30 cellular contexts compared by ENCODE assay signal in the genomic region with DNA sequence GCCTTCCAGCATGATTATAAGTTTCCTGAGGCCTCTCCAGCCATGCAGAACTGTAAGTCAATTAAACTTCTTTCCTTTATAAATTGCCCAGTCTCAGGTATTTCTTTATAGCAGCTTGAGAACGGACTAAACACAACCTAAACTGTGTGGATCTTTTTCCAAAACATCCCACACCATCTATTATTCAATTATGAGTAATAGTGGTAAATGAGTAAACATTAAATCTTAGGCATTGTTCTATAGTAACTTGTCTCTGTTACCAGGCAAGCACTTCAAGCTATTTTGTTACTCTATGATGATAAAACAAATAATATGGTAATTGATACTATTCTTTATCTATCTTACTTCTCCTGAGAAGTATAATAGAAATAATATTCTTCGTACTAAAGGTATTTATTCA.
"Had no signal": no experiment of that assay in that cellular context is flagged by ENCODE, and none has a peak within 500 bp of the region (broad histone marks: within the 10 kb centered on the region; RNA-seq: fewer than 3 reads in every experiment).

No MANE protein-coding gene starts in this region.

- H3K9me3 ChIP-seq: MG63 had no signal

- DNase-seq: activated CD4-positive, alpha-beta T cell treated with anti-CD3 and anti-CD28 coated beads for 36 hours; activated CD4-positive, alpha-beta T cell treated with anti-CD3 and anti-CD28 coated beads, Interleukin-2, amount 10 ng/mL, durations not matched to agents 7 days and 5 days; activated CD4-positive, alpha-beta T cell treated with anti-CD3 and anti-CD28 coated beads, Interleukin-2, amount 50 U/mL, for 48 hours; activated CD8-positive, alpha-beta T cell treated with anti-CD3 and anti-CD28 coated beads, Interleukin-2, amount 10 ng/mL, durations not matched to agents 7 days and 5 days; activated effector memory CD4-positive, alpha-beta T cell treated with Interleukin-2 at 50 U/mL for 16 hours; activated naive CD4-positive, alpha-beta T cell treated with anti-CD3 and anti-CD28 coated beads, Interleukin-2, amount 10 ng/mL, durations not matched to agents 7 days and 5 days; activated naive CD8-positive, alpha-beta T cell treated with anti-CD3 and anti-CD28 coated beads, Interleukin-2, amount 50 U/mL, for 24 hours; activated T-cell treated with anti-CD3 and anti-CD28 coated beads, Interleukin-2, amount 50 U/mL, for 24 hours; anterior cingulate cortex; Kasumi-1; KBM-7; MG63; NCI-H1048; NCI-H1105 treated with DMSO at 0.1 percent for 48 hours; NCI-H1436; NCI-H1694; NCI-H1930; NCI-H2081 treated with DMSO at 0.1 percent for 48 hours; NCI-H226; NCI-H446 treated with DMSO at 0.1 percent for 48 hours; NCI-H524; NCI-H82; Right ventricle myocardium superior; SW 1271; T-helper 1 cell had no signal

- FAIRE-seq: RCC 7860, TTC549 had no signal

- H3K27me3 ChIP-seq: cardiac muscle cell, MG63 had no signal

- H3K27ac ChIP-seq: cardiac muscle cell, RWPE1 had no signal

- ATAC-seq: activated CD4-positive, alpha-beta T cell treated with anti-CD3 and anti-CD28 coated beads for 36 hours; activated CD4-positive, CD25-positive, alpha-beta regulatory T cell treated with anti-CD3 and anti-CD28 coated beads, Interleukin-2, amount 50 U/mL, for 24 hours; activated CD8-positive, alpha-beta T cell treated with anti-CD3 and anti-CD28 coated beads, Interleukin-2, amount 10 ng/mL, durations not matched to agents 7 days and 5 days; activated naive CD8-positive, alpha-beta T cell treated with anti-CD3 and anti-CD28 coated beads, Interleukin-2, amount 50 U/mL, for 24 hours had no signal

- H3K36me3 ChIP-seq: cardiac muscle cell, MG63 had no signal

- H3K4me3 ChIP-seq: cardiac muscle cell, MG63 had no signal
